ENCODE assay signal across 12 cellular contexts in the genomic region with DNA sequence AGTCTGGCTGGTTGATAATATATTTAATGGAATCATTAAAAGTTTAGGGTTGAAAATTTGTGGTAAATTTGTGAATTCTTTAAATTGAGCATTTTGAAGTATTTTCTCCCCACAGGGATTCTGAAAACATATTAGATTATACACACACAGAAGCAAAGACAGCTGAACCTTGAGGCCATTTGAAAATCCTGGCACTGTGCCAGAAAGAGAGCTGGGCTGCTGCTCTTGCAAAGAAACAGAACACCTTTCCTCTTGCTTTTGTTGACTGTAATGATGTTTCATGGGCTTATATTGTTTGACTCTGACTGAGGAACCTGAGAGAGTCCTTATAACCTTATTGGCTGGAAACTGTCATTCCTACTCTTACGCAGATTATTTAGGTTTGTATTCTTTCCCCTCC. TPM values are rescaled to one million over a fixed set of nuclear protein-coding genes. Genes with fewer than 3 reads are reported as not detected.
DNase-seq lines count a peak whose midpoint lies in the region; TF ChIP-seq lines count a peak whose summit lies in the region.
"Had no signal": no experiment of that assay in that cellular context is flagged by ENCODE, and none has a peak within 500 bp of the region (broad histone marks: within the 10 kb centered on the region; RNA-seq: fewer than 3 reads in every experiment).

No MANE protein-coding gene starts in this region.

- TF ChIP-seq CTCF in C4-2B (conservative IDR thresholded peaks at IDR 0.05) (no peak), epithelial cell of esophagus (IDR thresholded peaks at IDR 0.05; ENCODE audit: insufficient read depth, low read depth, low read length, missing control alignments) (no peak), lower leg skin (IDR thresholded peaks at IDR 0.05) (no peak)

- intact Hi-C loops in lower leg skin (cut with DNase I; ENCODE audit: low total_unique reads), result no loop called here

- H3K4me3 ChIP-seq in epithelial cell of esophagus (ENCODE audit: low read length), result no peak overlapping the region
- no peak overlapping the region for H3K4me3 ChIP-seq in lower leg skin (ENCODE audit: low read depth, poor library complexity, severe bottlenecking)

- H3K27ac ChIP-seq in C4-2B, result peak overlapping the region; percentile 59

- 93 to 97% methylated on average over 1 of the region's 1 CpG for WGBS in lower leg skin, 2 donors

- peak; percentile 92 for DNase-seq in NCI-H1105 treated with DMSO at 0.1 percent for 48 hours (lab: John Stamatoyannopoulos, UW)
- peak; percentile 87 for DNase-seq in NCI-H748 (lab: John Stamatoyannopoulos, UW; ENCODE audit: unreplicated experiment)
- DNase-seq in epithelial cell of esophagus (ENCODE audit: low read depth), result peak; percentile 32
- no peak for DNase-seq in NK-92 (lab: John Stamatoyannopoulos, UW; ENCODE audit: unreplicated experiment)
- no peak for DNase-seq in lower leg skin (ENCODE audit: low spot score in 2 of 2)
- DNase-seq in NK-92 treated with Interleukin-12 subunit alpha and Interleukin-12 subunit beta, amount 100 ng/mL, for 24 hours (lab: John Stamatoyannopoulos, UW), result no peak
- DNase-seq in putamen (ENCODE audit: low spot score), result no peak
- DNase-seq: activated B cell treated with CpG ODN at 0.5 μM for 24 hours; KBM-7; occipital lobe; stimulated activated CD4-positive, alpha-beta T cell treated with anti-CD3 and anti-CD28 coated beads, Interleukin-4, amount 100 ng/mL, for 24 hours had no signal

- TF ChIP-seq POLR2A in lower leg skin (IDR thresholded peaks at IDR 0.05), result no peak

RNA-seq across cellular contexts. Expression of a gene that starts 4.8 kb away (rescaled TPM):
- 10 to 100 TPM; 18.9 to 32.1 (median 25.8) TPM for total RNA-seq in lower leg skin

RNA-seq across cellular contexts. Expression of a gene that starts 52.5 kb away (rescaled TPM):
- 10 to 100 TPM; 73.7 to 97.4 (median 91.5) TPM for total RNA-seq in lower leg skin

Comparison
In these comparisons a context has a peak if more than half of its experiments do, and no peak if none do; other contexts are left out.
1. DNase-seq: peak in NCI-H1105 treated with DMSO at 0.1 percent for 48 hours (single experiment), NCI-H748 (single experiment) and epithelial cell of esophagus (single experiment); none in NK-92 (single experiment), lower leg skin (0 of 2), NK-92 treated with Interleukin-12 subunit alpha and Interleukin-12 subunit beta, amount 100 ng/mL, for 24 hours (single experiment) and putamen (single experiment).